ENCODE assay signal across 24 cellular contexts in the genomic region with DNA sequence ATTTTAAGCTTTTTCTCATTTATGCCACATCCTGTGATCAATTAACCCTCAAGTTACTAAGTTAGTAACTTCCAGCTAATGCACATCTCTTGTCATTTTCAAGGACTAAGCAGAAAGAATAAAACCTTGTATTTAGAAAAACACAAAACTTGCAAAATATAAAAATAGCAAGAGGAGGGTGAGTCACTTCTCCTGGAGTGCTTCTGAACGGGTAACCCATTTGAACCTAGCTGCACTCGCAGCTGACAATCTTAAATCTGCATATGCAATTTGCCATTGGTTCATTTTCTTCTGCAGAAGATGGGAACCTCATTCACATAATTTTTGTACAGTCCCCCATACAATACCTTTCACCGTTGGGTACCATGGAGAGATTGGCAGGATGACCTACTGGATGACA.
DNase-seq lines count a peak whose midpoint lies in the region; ATAC-seq, FAIRE-seq and TF ChIP-seq lines count a peak whose summit lies in the region.
"Had no signal": no experiment of that assay in that cellular context is flagged by ENCODE, and none has a peak within 500 bp of the region (broad histone marks: within the 10 kb centered on the region; RNA-seq: fewer than 3 reads in every experiment).

No MANE protein-coding gene starts in this region.

- H3K9me2 ChIP-seq in hepatocyte (replicated peaks; ENCODE audit: insufficient read depth), result no peaks in the 10 kb centered on the region

- DNase-seq in EL (peak; percentile 46), MV-4-11 (lab: John Stamatoyannopoulos, UW) (peak; percentile 52), chondrocyte (ENCODE audit: low spot score) (no peak), osteoblast (ENCODE audit: insufficient read length, low spot score, missing footprints) (peak; percentile 38), RCC 7860 (ENCODE audit: low spot score) (no peak), hepatocyte (ENCODE audit: low spot score) (no peak)
- no peak for DNase-seq in stimulated activated CD4-positive, alpha-beta T cell treated with anti-CD3 and anti-CD28 coated beads, Interleukin-12 subunit alpha, Interleukin-12 subunit beta, amount 100 ng/mL, for 4 hours
- no peak for DNase-seq in stimulated activated naive CD8-positive, alpha-beta T cell treated with anti-CD3 and anti-CD28 coated beads, Interleukin-15, Interleukin-2, amounts not matched to agents 100 U/mL and 50 U/mL, for 24 hours
- DNase-seq: activated CD4-positive, alpha-beta T cell treated with anti-CD3 and anti-CD28 coated beads, Interleukin-2, amount 50 U/mL, for 1 hour; activated naive CD4-positive, alpha-beta T cell; BE2C; Caco-2; cerebellar nuclear complex; hypothalamus; lower lobe of right lung; MM.1S; NCI-H187 treated with DMSO at 0.1 percent for 48 hours; right lobe of liver; stimulated activated CD4-positive, alpha-beta T cell treated with anti-CD3 and anti-CD28 coated beads, Interleukin-2, amount 100 ng/mL, for 24 hours; T-helper 1 cell had no signal

- H3K4me1 ChIP-seq in osteoblast (ENCODE audit: insufficient read depth, low read length), result peaks cover 45% of the 10 kb centered on the region
- peaks cover 14% of the 10 kb centered on the region for H3K4me1 ChIP-seq in hepatocyte (ENCODE audit: insufficient read depth)
- H3K4me1 ChIP-seq: BE2C, lower lobe of right lung, right lobe of liver had no signal

- WGBS in hepatocyte (ENCODE audit: low lambda C conversion rate, missing lambda C conversion rate), result 89% methylated on average over 3 of the region's 3 CpGs

- no peaks in the 10 kb centered on the region for H3K36me3 Mint-ChIP-seq in chondrocyte (ENCODE audit: low read depth)
- H3K36me3 Mint-ChIP-seq: type B pancreatic cell had no signal

- peak overlapping the region; percentile 99 for H3K27ac ChIP-seq in osteoblast (ENCODE audit: low read depth, low read length)
- H3K27ac ChIP-seq in hepatocyte, result no peak overlapping the region
- H3K27ac ChIP-seq: lower lobe of right lung, right lobe of liver, VCaP had no signal

- H2AFZ ChIP-seq in osteoblast (ENCODE audit: low read length) (no peak overlapping the region), hepatocyte (no peak overlapping the region)

- H3K9me3 Mint-ChIP-seq in chondrocyte (ENCODE audit: low read depth), result no peaks in the 10 kb centered on the region
- H3K9me3 Mint-ChIP-seq: stimulated activated naive CD8-positive, alpha-beta T cell treated with anti-CD3 and anti-CD28 coated beads, Interleukin-15, Interleukin-2, amounts not matched to agents 100 ng/mL and 50 ng/mL, for 24 hours; type B pancreatic cell had no signal

- H3K4me3 ChIP-seq in osteoblast (ENCODE audit: insufficient read depth, low read length) (no peak overlapping the region), hepatocyte (no peak overlapping the region)
- H3K4me3 ChIP-seq: lower lobe of right lung, right lobe of liver had no signal

- H3K4me1 Mint-ChIP-seq in chondrocyte (ENCODE audit: low read depth), result peaks cover 60% of the 10 kb centered on the region

- no peak overlapping the region for H3K4me3 Mint-ChIP-seq in chondrocyte (ENCODE audit: unreplicated experiment)
- H3K4me3 Mint-ChIP-seq: stimulated activated naive CD8-positive, alpha-beta T cell treated with anti-CD3 and anti-CD28 coated beads, Interleukin-15, Interleukin-2, amounts not matched to agents 100 ng/mL and 50 ng/mL, for 24 hours; type B pancreatic cell had no signal

- TF ChIP-seq CTCF in chondrocyte (IDR thresholded peaks at IDR 0.05) (no peak), osteoblast (IDR thresholded peaks at IDR 0.05; ENCODE audit: extremely low read depth, low read depth, low read length) (no peak), hepatocyte (IDR thresholded peaks at IDR 0.05; ENCODE audit: poor library complexity) (no peak)

- H3K27me3 Mint-ChIP-seq in chondrocyte (ENCODE audit: low read depth), result no peaks in the 10 kb centered on the region
- H3K27me3 Mint-ChIP-seq: type B pancreatic cell had no signal

- no peak for FAIRE-seq in RCC 7860 (lab: Jason Lieb, UNC)
- FAIRE-seq: keratinocyte had no signal

- no peaks in the 10 kb centered on the region for H3K9me3 ChIP-seq in osteoblast (ENCODE audit: low read depth, low read length)
- H3K9me3 ChIP-seq in hepatocyte (ENCODE audit: low read depth), result no peaks in the 10 kb centered on the region
- H3K9me3 ChIP-seq: BE2C, Caco-2, lower lobe of right lung, right lobe of liver had no signal

- H3K36me3 ChIP-seq in osteoblast (ENCODE audit: insufficient read depth, low read length), result no peaks in the 10 kb centered on the region
- no peaks in the 10 kb centered on the region for H3K36me3 ChIP-seq in hepatocyte (replicated peaks; ENCODE audit: insufficient read depth, low read depth)
- H3K36me3 ChIP-seq: BE2C, lower lobe of right lung, right lobe of liver had no signal

- H3K27ac Mint-ChIP-seq in chondrocyte (ENCODE audit: unreplicated experiment), result peak overlapping the region; percentile 88
- H3K27ac Mint-ChIP-seq: stimulated activated naive CD8-positive, alpha-beta T cell treated with anti-CD3 and anti-CD28 coated beads, Interleukin-15, Interleukin-2, amounts not matched to agents 100 ng/mL and 50 ng/mL, for 24 hours; type B pancreatic cell had no signal

- H3K27me3 ChIP-seq in osteoblast (ENCODE audit: insufficient read depth, low read length), result no peaks in the 10 kb centered on the region
- no peaks in the 10 kb centered on the region for H3K27me3 ChIP-seq in hepatocyte
- H3K27me3 ChIP-seq: BE2C, right lobe of liver had no signal

- ATAC-seq in stimulated activated naive CD8-positive, alpha-beta T cell treated with anti-CD3 and anti-CD28 coated beads, Interleukin-15, Interleukin-2, amounts not matched to agents 100 U/mL and 50 U/mL, for 24 hours, result no peak
- ATAC-seq: lower lobe of right lung, right lobe of liver had no signal

- no peaks in the 10 kb centered on the region for H4K20me1 ChIP-seq in osteoblast (ENCODE audit: insufficient read depth, low read length)
- H4K20me1 ChIP-seq in hepatocyte (ENCODE audit: insufficient read depth, poor library complexity, severe bottlenecking), result no peaks in the 10 kb centered on the region

- H3K79me2 ChIP-seq in osteoblast (ENCODE audit: insufficient read depth, low read length), result no peaks in the 10 kb centered on the region
- no peaks in the 10 kb centered on the region for H3K79me2 ChIP-seq in hepatocyte

- peak overlapping the region; percentile 54 for H3K4me2 ChIP-seq in osteoblast (ENCODE audit: insufficient read depth, low read length)
- H3K4me2 ChIP-seq in hepatocyte, result no peak overlapping the region

Comparison
In these comparisons a context has a peak if more than half of its experiments do, and no peak if none do; other contexts are left out.
1. DNase-seq: peak in EL (single experiment), MV-4-11 (single experiment) and osteoblast (single experiment); none in chondrocyte (single experiment), RCC 7860 (single experiment), hepatocyte (single experiment), stimulated activated CD4-positive, alpha-beta T cell treated with anti-CD3 and anti-CD28 coated beads, Interleukin-12 subunit alpha, Interleukin-12 subunit beta, amount 100 ng/mL, for 4 hours (single experiment) and stimulated activated naive CD8-positive, alpha-beta T cell treated with anti-CD3 and anti-CD28 coated beads, Interleukin-15, Interleukin-2, amounts not matched to agents 100 U/mL and 50 U/mL, for 24 hours (single experiment).